ENCODE assay signal across 12 cellular contexts in the genomic region with DNA sequence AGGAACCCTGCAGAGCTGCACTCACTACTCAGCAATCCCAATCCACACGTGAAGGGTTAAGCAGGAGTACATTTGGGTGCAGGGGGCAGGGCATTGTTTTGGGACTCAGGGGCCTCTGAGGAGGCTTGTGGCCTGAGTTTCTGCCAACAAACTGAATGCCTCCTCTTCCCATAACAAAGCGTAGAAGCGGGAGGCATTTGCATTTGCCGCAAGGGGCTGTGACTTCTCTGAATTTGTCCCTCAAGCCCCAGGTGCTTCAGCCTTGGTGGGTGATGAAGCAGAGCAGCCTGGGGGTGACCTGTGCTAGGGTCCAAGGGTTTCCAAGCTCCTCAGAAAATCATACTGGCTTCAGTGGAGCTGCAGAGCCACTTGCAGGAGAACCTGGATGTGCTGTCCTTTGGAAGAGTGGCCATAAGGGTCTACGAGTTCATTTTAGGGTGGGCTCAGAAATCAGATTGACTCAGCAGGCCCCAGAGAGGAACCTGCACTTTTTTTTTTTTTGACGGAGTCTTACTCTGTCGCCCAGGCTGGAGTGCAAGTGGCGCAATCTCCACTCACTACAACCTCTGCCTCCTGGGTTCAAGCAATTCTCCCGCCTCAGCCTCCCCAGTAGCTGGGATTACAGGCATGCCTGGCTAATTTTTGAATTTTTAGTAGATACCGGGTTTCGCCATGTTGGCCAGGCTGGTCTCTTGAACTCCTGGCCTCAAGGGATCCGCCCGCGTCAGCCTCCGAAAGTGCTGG. TPM values are rescaled to one million over a fixed set of nuclear protein-coding genes. Genes with fewer than 3 reads are reported as not detected.
A peak's percentile ranks its signal among the peaks of the same experiment; 100 is the strongest.
DNase-seq lines count a peak whose midpoint lies in the region; TF ChIP-seq lines count a peak whose summit lies in the region.
"Had no signal": no experiment of that assay in that cellular context is flagged by ENCODE, and none has a peak within 500 bp of the region (broad histone marks: within the 10 kb centered on the region; RNA-seq: fewer than 3 reads in every experiment).

No MANE protein-coding gene starts in this region.

- H3K27me3 ChIP-seq in KMS-11 (ENCODE audit: insufficient read depth, low read depth) (no peaks in the 10 kb centered on the region), adipocyte (replicated peaks; ENCODE audit: control insufficient read depth, insufficient read depth, low read length) (no peaks in the 10 kb centered on the region), neural cell (ENCODE audit: insufficient read depth, low read depth, low read length) (no peaks in the 10 kb centered on the region)
- H3K27me3 ChIP-seq: dorsolateral prefrontal cortex, foreskin keratinocyte had no signal

- no peak for TF ChIP-seq CTCF in KMS-11 (conservative IDR thresholded peaks at IDR 0.05; ENCODE audit: low read depth, low read length)
- TF ChIP-seq CTCF in neural cell (IDR thresholded peaks at IDR 0.05; ENCODE audit: poor library complexity, severe bottlenecking), result no peak

- H3K9me3 Mint-ChIP-seq in T-helper 2 cell treated with Interferon-gamma antibody and Interleukin-4, amounts not matched to agents 5 μg/mL and 100 μg/mL, for 36 hours, result no peaks in the 10 kb centered on the region

- H3K27me3 Mint-ChIP-seq in T-helper 2 cell treated with Interferon-gamma antibody and Interleukin-4, amounts not matched to agents 5 μg/mL and 100 μg/mL, for 36 hours (ENCODE audit: low read depth), result no peaks in the 10 kb centered on the region

- H4K20me1 ChIP-seq in KMS-11 (ENCODE audit: insufficient read depth) (0 out of 2 replicates have a peak, but pooled peaks cover 6% of the 10 kb centered on the region), neural cell (ENCODE audit: insufficient read depth) (no peaks in the 10 kb centered on the region)

- H3K9me3 ChIP-seq in adipocyte (ENCODE audit: control insufficient read depth, low read length) (no peaks in the 10 kb centered on the region), neural cell (ENCODE audit: low read length) (no peaks in the 10 kb centered on the region)

- peak overlapping the region; percentile 60 for H3K27ac Mint-ChIP-seq in T-helper 2 cell treated with Interferon-gamma antibody and Interleukin-4, amounts not matched to agents 5 μg/mL and 100 μg/mL, for 36 hours

- TF ChIP-seq RAD21 in neural cell (conservative IDR thresholded peaks at IDR 0.05), result no peak

- peaks cover 11% of the 10 kb centered on the region for H3K36me3 ChIP-seq in KMS-11 (ENCODE audit: insufficient read depth)
- peaks cover 24% of the 10 kb centered on the region for H3K36me3 ChIP-seq in adipocyte (ENCODE audit: control insufficient read depth, insufficient read depth, low read length, severe bottlenecking)
- no peaks in the 10 kb centered on the region for H3K36me3 ChIP-seq in neural cell (ENCODE audit: insufficient read depth, low read length)

- H3K4me2 ChIP-seq in KMS-11 (no peak overlapping the region), neural cell (ENCODE audit: low read length) (no peak overlapping the region)

- H3K4me3 ChIP-seq in KMS-11 (IDR thresholded peaks at IDR 0.05; ENCODE audit: insufficient read depth, low read depth, low read length) (peak overlapping the region; percentile 9), adipocyte (ENCODE audit: low read length) (peak overlapping the region; percentile 99), neural cell (ENCODE audit: low read length) (peak overlapping the region; percentile 87)

- H3K4me1 ChIP-seq in KMS-11 (ENCODE audit: low read depth, poor library complexity, severe bottlenecking), result peaks cover 24% of the 10 kb centered on the region
- peaks cover 25% of the 10 kb centered on the region for H3K4me1 ChIP-seq in adipocyte (ENCODE audit: control insufficient read depth, insufficient read depth, low read length)

- H3K79me2 ChIP-seq in KMS-11 (ENCODE audit: insufficient read depth, low read depth), result peaks cover 33% of the 10 kb centered on the region
- H3K79me2 ChIP-seq in neural cell (replicated peaks; ENCODE audit: insufficient read depth, low read length), result peaks cover 23% of the 10 kb centered on the region

- no peak for TF ChIP-seq EP300 in neural cell (conservative IDR thresholded peaks at IDR 0.05; ENCODE audit: poor library complexity, severe bottlenecking)

- no peaks in the 10 kb centered on the region for H3K9me2 ChIP-seq in neural cell (ENCODE audit: insufficient read depth, low read length)

- H3F3A ChIP-seq in neural cell (ENCODE audit: insufficient read depth, low read length, poor library complexity, severe bottlenecking), result no peaks in the 10 kb centered on the region

- H2AFZ ChIP-seq in KMS-11 (ENCODE audit: low read depth) (no peak overlapping the region; the same call in 1 of the 2 replicates), neural cell (ENCODE audit: low read depth, low read length) (no peak overlapping the region)

- peaks cover 58% of the 10 kb centered on the region for H3K36me3 Mint-ChIP-seq in T-helper 2 cell treated with Interferon-gamma antibody and Interleukin-4, amounts not matched to agents 5 μg/mL and 100 μg/mL, for 36 hours (ENCODE audit: low read depth)

- H3K27ac ChIP-seq in KMS-11 (no peak overlapping the region), neural cell (ENCODE audit: low read length) (no peak overlapping the region)

- H3K9ac ChIP-seq in KMS-11 (no peak overlapping the region), adipocyte (ENCODE audit: low read length) (no peak overlapping the region), neural cell (ENCODE audit: low read length) (no peak overlapping the region)

- H3K4me1 Mint-ChIP-seq in T-helper 2 cell treated with Interferon-gamma antibody and Interleukin-4, amounts not matched to agents 5 μg/mL and 100 μg/mL, for 36 hours (ENCODE audit: low read depth), result peaks cover 30% of the 10 kb centered on the region

- H3K4me3 Mint-ChIP-seq in T-helper 2 cell treated with Interferon-gamma antibody and Interleukin-4, amounts not matched to agents 5 μg/mL and 100 μg/mL, for 36 hours, result no peak overlapping the region

- no peak for DNase-seq in T-helper 2 cell treated with Interferon-gamma antibody and Interleukin-4, amounts not matched to agents 5 μg/mL and 100 μg/mL, for 36 hours (ENCODE audit: low spot score)
- DNase-seq in T-helper 2 cell (no peak), adipocyte (ENCODE audit: low read depth) (no peak), DMS53 treated with DMSO at 0.1 percent for 48 hours (lab: John Stamatoyannopoulos, UW; ENCODE audit: unreplicated experiment) (no peak), dermis blood vessel endothelial cell (no peak), NCI-H146 (lab: John Stamatoyannopoulos, UW) (no peak)
- DNase-seq: dorsolateral prefrontal cortex; foreskin keratinocyte; NCI-H345; stimulated activated CD4-positive, alpha-beta T cell treated with anti-CD3 and anti-CD28 coated beads, Interleukin-4, amount 100 ng/mL, for 24 hours had no signal

TF ChIP-seq in neural cell, 6 proteins besides CTCF, POLR2A, EP300 and RAD21:
- TF ChIP-seq EZH2 (IDR thresholded peaks at IDR 0.05; ENCODE audit: borderline replicate concordance, insufficient read depth, low read length, poor library complexity, severe bottlenecking) (no peak), MXI1 (conservative IDR thresholded peaks at IDR 0.05; ENCODE audit: poor library complexity, severe bottlenecking) (no peak), SMC3 (conservative IDR thresholded peaks at IDR 0.05; ENCODE audit: poor library complexity) (no peak), TAF1 (IDR thresholded peaks at IDR 0.05; ENCODE audit: low read depth) (no peak), POLR2AphosphoS5 (IDR thresholded peaks at IDR 0.05) (no peak)
- TF ChIP-seq, protein P1, sequence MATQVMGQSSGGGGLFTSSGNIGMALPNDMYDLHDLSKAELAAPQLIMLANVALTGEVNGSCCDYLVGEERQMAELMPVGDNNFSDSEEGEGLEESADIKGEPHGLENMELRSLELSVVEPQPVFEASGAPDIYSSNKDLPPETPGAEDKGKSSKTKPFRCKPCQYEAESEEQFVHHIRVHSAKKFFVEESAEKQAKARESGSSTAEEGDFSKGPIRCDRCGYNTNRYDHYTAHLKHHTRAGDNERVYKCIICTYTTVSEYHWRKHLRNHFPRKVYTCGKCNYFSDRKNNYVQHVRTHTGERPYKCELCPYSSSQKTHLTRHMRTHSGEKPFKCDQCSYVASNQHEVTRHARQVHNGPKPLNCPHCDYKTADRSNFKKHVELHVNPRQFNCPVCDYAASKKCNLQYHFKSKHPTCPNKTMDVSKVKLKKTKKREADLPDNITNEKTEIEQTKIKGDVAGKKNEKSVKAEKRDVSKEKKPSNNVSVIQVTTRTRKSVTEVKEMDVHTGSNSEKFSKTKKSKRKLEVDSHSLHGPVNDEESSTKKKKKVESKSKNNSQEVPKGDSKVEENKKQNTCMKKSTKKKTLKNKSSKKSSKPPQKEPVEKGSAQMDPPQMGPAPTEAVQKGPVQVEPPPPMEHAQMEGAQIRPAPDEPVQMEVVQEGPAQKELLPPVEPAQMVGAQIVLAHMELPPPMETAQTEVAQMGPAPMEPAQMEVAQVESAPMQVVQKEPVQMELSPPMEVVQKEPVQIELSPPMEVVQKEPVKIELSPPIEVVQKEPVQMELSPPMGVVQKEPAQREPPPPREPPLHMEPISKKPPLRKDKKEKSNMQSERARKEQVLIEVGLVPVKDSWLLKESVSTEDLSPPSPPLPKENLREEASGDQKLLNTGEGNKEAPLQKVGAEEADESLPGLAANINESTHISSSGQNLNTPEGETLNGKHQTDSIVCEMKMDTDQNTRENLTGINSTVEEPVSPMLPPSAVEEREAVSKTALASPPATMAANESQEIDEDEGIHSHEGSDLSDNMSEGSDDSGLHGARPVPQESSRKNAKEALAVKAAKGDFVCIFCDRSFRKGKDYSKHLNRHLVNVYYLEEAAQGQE (IDR thresholded peaks at IDR 0.05; ENCODE audit: borderline replicate concordance), result no peak

RNA-seq across cellular contexts. Expression of a gene that starts 1.4 kb away (rescaled TPM):
- 1,510 and 1,629 TPM in 2 replicates for polyA plus RNA-seq in neural cell
- polyA minus RNA-seq in neural cell, result 796 and 802 TPM in 2 replicates
- total RNA-seq in dermis blood vessel endothelial cell, result 934 and 1,256 TPM in 2 replicates

RNA-seq across cellular contexts. Expression of a gene that starts 21.9 kb away (rescaled TPM):
- 32.5 and 41.4 TPM in 2 replicates for polyA plus RNA-seq in neural cell
- 18.3 and 20.0 TPM in 2 replicates for polyA minus RNA-seq in neural cell
- total RNA-seq in dermis blood vessel endothelial cell, result 16.4 and 17.4 TPM in 2 replicates

Comparison
In these comparisons a context has a peak if more than half of its experiments do, and no peak if none do; other contexts are left out.
1. H3K4me3 ChIP-seq: peak in every context shown above with its lines; median percentile 99 in adipocyte; 87 in neural cell; 9 in KMS-11.